Comparison of ENCODE assay signal across 9 cellular contexts in the genomic region with DNA sequence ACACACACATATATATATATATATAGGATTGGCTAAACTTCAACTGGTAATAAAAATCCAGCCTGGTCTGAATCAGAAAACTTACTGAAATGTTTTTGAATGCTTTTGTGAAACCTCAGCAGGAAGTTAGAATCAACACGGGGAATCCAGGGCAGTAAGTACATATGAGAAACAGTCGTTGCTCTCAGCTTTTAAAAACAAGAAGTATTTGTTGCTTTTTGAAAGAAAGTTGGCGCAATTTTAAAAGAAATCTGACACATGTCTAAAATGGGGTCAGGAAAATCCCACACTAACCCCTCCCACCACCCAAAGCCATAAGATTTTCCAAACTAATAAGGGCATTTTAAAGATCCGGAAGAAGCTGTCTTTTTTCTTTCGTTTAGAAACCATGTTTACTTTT. TPM values are rescaled to one million over a fixed set of nuclear protein-coding genes. Genes with fewer than 3 reads are reported as not detected.
A peak's percentile ranks its signal among the peaks of the same experiment; 100 is the strongest.
DNase-seq lines count a peak whose midpoint lies in the region; ATAC-seq and TF ChIP-seq lines count a peak whose summit lies in the region.
"Had no signal": no experiment of that assay in that cellular context is flagged by ENCODE, and none has a peak within 500 bp of the region (broad histone marks: within the 10 kb centered on the region; RNA-seq: fewer than 3 reads in every experiment).

No MANE protein-coding gene starts in this region.

- peak overlapping the region; percentile 88 to 98 (median 96) for H3K27ac Mint-ChIP-seq in CD4-positive, CD25-positive, alpha-beta regulatory T cell
- no peak overlapping the region for H3K27ac Mint-ChIP-seq in Caco-2 (ENCODE audit: unreplicated experiment)

- no peaks in the 10 kb centered on the region for H3K36me3 ChIP-seq in CD4-positive, CD25-positive, alpha-beta regulatory T cell (ENCODE audit: control insufficient read depth, insufficient read depth, low read length)
- H3K36me3 ChIP-seq in adipocyte (ENCODE audit: control insufficient read depth, insufficient read depth, low read length, severe bottlenecking) (no peaks in the 10 kb centered on the region), muscle layer of duodenum (ENCODE audit: control insufficient read depth in 1 of 2, insufficient read depth in 2 of 2, low read length in 2 of 2) (no peaks in the 10 kb centered on the region), Caco-2 (ENCODE audit: control insufficient read depth, insufficient read depth, low read length) (no peaks in the 10 kb centered on the region)

- peak overlapping the region; percentile 74 for H3K9ac ChIP-seq in adipocyte (ENCODE audit: low read length)

- no peaks in the 10 kb centered on the region for H3K9me3 ChIP-seq in CD4-positive, CD25-positive, alpha-beta regulatory T cell (ENCODE audit: control insufficient read depth in 2 of 2, low read length in 2 of 2)
- H3K9me3 ChIP-seq in adipocyte (ENCODE audit: control insufficient read depth, low read length): no peaks in the 10 kb centered on the region
- no peaks in the 10 kb centered on the region for H3K9me3 ChIP-seq in muscle layer of duodenum (ENCODE audit: control insufficient read depth in 1 of 2, low read length in 2 of 2)
- H3K9me3 ChIP-seq in Caco-2: no peaks in the 10 kb centered on the region

- peaks cover 0 to 1% (median 0%) of the 10 kb centered on the region in 7 donors for H3K9me3 Mint-ChIP-seq in CD4-positive, CD25-positive, alpha-beta regulatory T cell
- H3K9me3 Mint-ChIP-seq in Caco-2 (ENCODE audit: unreplicated experiment): no peaks in the 10 kb centered on the region

- H3K4me1 ChIP-seq in CD4-positive, CD25-positive, alpha-beta regulatory T cell (ENCODE audit: control insufficient read depth, insufficient read depth, low read length, poor library complexity, severe bottlenecking): peaks cover 10% of the 10 kb centered on the region
- H3K4me1 ChIP-seq in adipocyte (ENCODE audit: control insufficient read depth, insufficient read depth, low read length) (no peaks in the 10 kb centered on the region), muscle layer of duodenum (ENCODE audit: control insufficient read depth in 1 of 2, insufficient read depth in 2 of 2, low read length in 2 of 2) (no peaks in the 10 kb centered on the region), Caco-2 (no peaks in the 10 kb centered on the region)

- intact Hi-C loops in Caco-2 (cut with micrococcal nuclease; ENCODE audit: unreplicated experiment): no loop called here

- H3K27me3 ChIP-seq in CD4-positive, CD25-positive, alpha-beta regulatory T cell (ENCODE audit: control insufficient read depth, insufficient read depth, low read length): no peaks in the 10 kb centered on the region
- H3K27me3 ChIP-seq in adipocyte (replicated peaks; ENCODE audit: control insufficient read depth, insufficient read depth, low read length): no peaks in the 10 kb centered on the region
- H3K27me3 ChIP-seq in muscle layer of duodenum (ENCODE audit: low read depth, low read length): no peaks in the 10 kb centered on the region
- no peaks in the 10 kb centered on the region for H3K27me3 ChIP-seq in Caco-2 (replicated peaks; ENCODE audit: control insufficient read depth, insufficient read depth, low read length)

- POLR2A ChIA-PET in Caco-2 (lab: Charles Lee): no interaction called here

- peak overlapping the region; percentile 81 for H3K4me3 ChIP-seq in CD4-positive, CD25-positive, alpha-beta regulatory T cell (ENCODE audit: low read depth, low read length)
- H3K4me3 ChIP-seq in adipocyte (ENCODE audit: low read length): peak overlapping the region; percentile 72
- peak overlapping the region in 1 of 2 donors; percentile 12 for H3K4me3 ChIP-seq in muscle layer of duodenum (ENCODE audit: low read depth in 1 of 2, low read length in 2 of 2)
- H3K4me3 ChIP-seq in Caco-2 (ENCODE audit: low read depth, low read length): no peak overlapping the region

- H3K4me1 Mint-ChIP-seq in CD4-positive, CD25-positive, alpha-beta regulatory T cell: peaks cover 12 to 23% (median 14%) of the 10 kb centered on the region in 4 donors
- peaks cover 7% of the 10 kb centered on the region for H3K4me1 Mint-ChIP-seq in Caco-2 (ENCODE audit: low read depth, unreplicated experiment)

- H3K4me3 Mint-ChIP-seq in CD4-positive, CD25-positive, alpha-beta regulatory T cell: peak overlapping the region; percentile 78 to 95 (median 86)
- no peak overlapping the region for H3K4me3 Mint-ChIP-seq in Caco-2 (ENCODE audit: unreplicated experiment)

- CTCF ChIA-PET in Caco-2 (lab: Charles Lee): interaction anchor here (0.5 to 0.6 kb wide), 2 partner anchors 57 to 184 kb away, joined by 3 to 4 read pairs; no protein-coding TSS in a partner anchor

- ATAC-seq in CD4-positive, CD25-positive, alpha-beta regulatory T cell (ENCODE audit: low read depth in 2 of 2): peak in 1 of 2 donors; percentile 25
- ATAC-seq in HG03565 (IDR thresholded peaks at IDR 0.05; ENCODE audit: unreplicated experiment): no peak

- H3K27ac ChIP-seq in CD4-positive, CD25-positive, alpha-beta regulatory T cell (ENCODE audit: insufficient read depth, low read length, poor library complexity, severe bottlenecking): peak overlapping the region; percentile 60
- H3K27ac ChIP-seq in muscle layer of duodenum (ENCODE audit: low read length): peak overlapping the region; percentile 6

- TF ChIP-seq CTCF in Caco-2 (IDR thresholded peaks at IDR 0.05; ENCODE audit: insufficient read depth in 1 of 2, low read depth in 1 of 2, low read length in 1 of 2, severe bottlenecking in 1 of 2, unreplicated experiment in 1 of 2): no peak

- H3K27me3 Mint-ChIP-seq in CD4-positive, CD25-positive, alpha-beta regulatory T cell: no peaks in the 10 kb centered on the region
- no peaks in the 10 kb centered on the region for H3K27me3 Mint-ChIP-seq in Caco-2 (ENCODE audit: insufficient read depth, unreplicated experiment)

- no TSS peak for BruUV-seq in Caco-2 (replicated peaks; lab: Mats Ljungman, UMichigan)

- no peaks in the 10 kb centered on the region for H3K36me3 Mint-ChIP-seq in CD4-positive, CD25-positive, alpha-beta regulatory T cell
- no peaks in the 10 kb centered on the region for H3K36me3 Mint-ChIP-seq in Caco-2 (ENCODE audit: insufficient read depth, unreplicated experiment)

- DNase-seq in CD4-positive, CD25-positive, alpha-beta regulatory T cell: peak in 1 of 3 donors; percentile 48
- DNase-seq in HCEC 1CT: peak; percentile 36
- DNase-seq in adipocyte (ENCODE audit: low read depth): peak; percentile 60
- no peak for DNase-seq in epidermal melanocyte (ENCODE audit: insufficient read length, low spot score)
- no peak for DNase-seq in Caco-2
- DNase-seq in GM19238 (ENCODE audit: insufficient read length, low spot score): no peak
- DNase-seq: kidney had no signal

RNA-seq across cellular contexts. Expression of a gene that starts 11.5 kb away (rescaled TPM):
- total RNA-seq in CD4-positive, CD25-positive, alpha-beta regulatory T cell: not detected
- polyA plus RNA-seq in CD4-positive, CD25-positive, alpha-beta regulatory T cell: not detected
- 4.0 and 6.8 TPM in 2 replicates for total RNA-seq in Caco-2 (2022)

RNA-seq across cellular contexts. Expression of a gene that starts 30.4 kb away (rescaled TPM):
- 10.4 TPM for total RNA-seq in CD4-positive, CD25-positive, alpha-beta regulatory T cell
- 10 to 100 TPM; 10.2 to 13.3 (median 11.9) TPM for polyA plus RNA-seq in CD4-positive, CD25-positive, alpha-beta regulatory T cell
- 39.1 and 42.9 TPM in 2 replicates for total RNA-seq in Caco-2 (2022)

Comparison
In these comparisons a context has a peak if more than half of its experiments do, and no peak if none do; other contexts are left out.
1. DNase-seq: peak in HCEC 1CT (single experiment) and adipocyte (single experiment); none in epidermal melanocyte (single experiment), Caco-2 (0 of 2) and GM19238 (single experiment).